In genomic region chr2:97664636-97664970, GRCh38 we compare ENCODE assay signal across 8 cellular contexts. TPM values are rescaled to one million over a fixed set of nuclear protein-coding genes. Genes with fewer than 3 reads are reported as not detected.
A peak's percentile ranks its signal among the peaks of the same experiment; 100 is the strongest.
DNase-seq lines count a peak whose midpoint lies in the region; ATAC-seq and TF ChIP-seq lines count a peak whose summit lies in the region.

No MANE protein-coding gene starts in this region.

- no peaks in the 10 kb centered on the region for H3K9me3 Mint-ChIP-seq in activated CD4-positive, alpha-beta memory T cell treated with anti-CD3 and anti-CD28 coated beads for 36 hours

- DNase-seq in A673 (ENCODE audit: low spot score) (peak; percentile 66), GM12865 (ENCODE audit: low read depth) (no peak), amygdala (lab: John Stamatoyannopoulos, UW) (no peak)
- DNase-seq in activated CD4-positive, alpha-beta memory T cell treated with anti-CD3 and anti-CD28 coated beads for 36 hours, result no peak

- peak overlapping the region; percentile 85 for H3K27ac ChIP-seq in A673 (ENCODE audit: low read depth, low read length, poor library complexity, severe bottlenecking)
- peak overlapping the region; percentile 71 for H3K27ac ChIP-seq in iPS-18a (ENCODE audit: low read length)
- peak overlapping the region; percentile 93 for H3K27ac ChIP-seq in stomach smooth muscle (ENCODE audit: low read length)

- H3K4me3 ChIP-seq in A673 (ENCODE audit: low read depth, low read length, poor library complexity, severe bottlenecking), result peak overlapping the region; percentile 78
- peak overlapping the region; percentile 85 for H3K4me3 ChIP-seq in GM12865 (ENCODE audit: low read depth, low read length)
- H3K4me3 ChIP-seq in iPS-18a (ENCODE audit: low read length), result peak overlapping the region; percentile 83
- peak overlapping the region; percentile 76 to 88 for H3K4me3 ChIP-seq in stomach smooth muscle (ENCODE audit: low read length in 2 of 2)

- H3K36me3 Mint-ChIP-seq in activated CD4-positive, alpha-beta memory T cell treated with anti-CD3 and anti-CD28 coated beads for 36 hours, result peaks cover 10% of the 10 kb centered on the region

- TSS peak; percentile 92 for BruUV-seq in A673 (replicated peaks; lab: Mats Ljungman, UMichigan)

- no peak for TF ChIP-seq CTCF in A673 (conservative IDR thresholded peaks at IDR 0.05; ENCODE audit: low read depth, low read length)
- TF ChIP-seq CTCF in GM12865 (IDR thresholded peaks at IDR 0.05; ENCODE audit: insufficient read depth, low read depth, low read length, missing control alignments), result no peak

- no peaks in the 10 kb centered on the region for H3K27me3 Mint-ChIP-seq in activated CD4-positive, alpha-beta memory T cell treated with anti-CD3 and anti-CD28 coated beads for 36 hours

- H3K36me3 ChIP-seq in A673 (ENCODE audit: insufficient read depth, low read length, poor library complexity, severe bottlenecking) (no peaks in the 10 kb centered on the region), iPS-18a (ENCODE audit: control insufficient read depth, low read depth, low read length) (peaks cover 3% of the 10 kb centered on the region), stomach smooth muscle (ENCODE audit: control insufficient read depth in 2 of 2, insufficient read depth in 2 of 2, low read length in 2 of 2) (peaks cover 0 to 2% of the 10 kb centered on the region in 2 donors)

- H3K9me3 ChIP-seq in A673 (ENCODE audit: low read depth, low read length, poor library complexity, severe bottlenecking), result no peaks in the 10 kb centered on the region
- no peaks in the 10 kb centered on the region for H3K9me3 ChIP-seq in iPS-18a (ENCODE audit: control insufficient read depth, low read depth, low read length)
- H3K9me3 ChIP-seq in stomach smooth muscle (ENCODE audit: control insufficient read depth in 2 of 2, low read length in 2 of 2), result no peaks in the 10 kb centered on the region

- H3K27ac Mint-ChIP-seq in activated CD4-positive, alpha-beta memory T cell treated with anti-CD3 and anti-CD28 coated beads for 36 hours, result peak overlapping the region; percentile 95

- ATAC-seq in GM21529 (IDR thresholded peaks at IDR 0.05; ENCODE audit: unreplicated experiment), result no peak
- no peak for ATAC-seq in GM19452 (IDR thresholded peaks at IDR 0.05; ENCODE audit: unreplicated experiment)

- intact Hi-C loops in A673 (cut with micrococcal nuclease; ENCODE audit: unreplicated experiment), result loop anchor here (2.0 kb wide), 1 partner anchor 32 kb away; no protein-coding TSS in a partner anchor
- intact Hi-C loops in activated CD4-positive, alpha-beta memory T cell treated with anti-CD3 and anti-CD28 coated beads for 36 hours (cut with micrococcal nuclease), result loop anchor here (1.0 to 5.0 kb wide), 9 partner anchors 9 to 793 kb away; partner anchors contain the start of genes TMEM131 and ZAP70

- peaks cover 27% of the 10 kb centered on the region for H3K4me1 Mint-ChIP-seq in activated CD4-positive, alpha-beta memory T cell treated with anti-CD3 and anti-CD28 coated beads for 36 hours (ENCODE audit: low read depth)

- CTCF ChIA-PET in A673 (lab: Charles Lee), result interaction anchor here (0.6 to 1.5 kb wide), 5 partner anchors 14 to 74 kb away, joined by 3 to 6 read pairs (median 3); partner anchors contain the start of gene COX5B
- CTCF ChIA-PET in activated CD4-positive, alpha-beta memory T cell treated with anti-CD3 and anti-CD28 coated beads for 36 hours (lab: Charles Lee), result interaction anchor here (0.9 to 8.1 kb wide), 16 partner anchors 9 to 84 kb away, joined by 3 to 114 read pairs (median 6); partner anchors contain the start of genes COX5B and ZAP70

- peak overlapping the region; percentile 95 for H3K9ac ChIP-seq in iPS-18a (ENCODE audit: low read length)
- H3K9ac ChIP-seq in stomach smooth muscle (ENCODE audit: low read length in 2 of 2), result peak overlapping the region; percentile 87 to 90

- H3K4me1 ChIP-seq in A673 (ENCODE audit: insufficient read depth, low read length, poor library complexity, severe bottlenecking) (peaks cover 10% of the 10 kb centered on the region), iPS-18a (ENCODE audit: control insufficient read depth, low read depth, low read length) (peaks cover 10% of the 10 kb centered on the region), stomach smooth muscle (ENCODE audit: control insufficient read depth, insufficient read depth, low read length) (peaks cover 32% of the 10 kb centered on the region)

- peak overlapping the region; percentile 91 for H3K4me3 Mint-ChIP-seq in activated CD4-positive, alpha-beta memory T cell treated with anti-CD3 and anti-CD28 coated beads for 36 hours

- POLR2A ChIA-PET in A673 (lab: Charles Lee; ENCODE audit: low non-redundant PET), result interaction anchor here (0.9 to 1.1 kb wide), 2 partner anchors 13 to 19 kb away, joined by 3 to 7 read pairs; partner anchors contain the start of gene COX5B
- POLR2A ChIA-PET in activated CD4-positive, alpha-beta memory T cell treated with anti-CD3 and anti-CD28 coated beads for 36 hours (lab: Charles Lee), result interaction anchor here (0.5 to 6.4 kb wide), 12 partner anchors 8 to 109 kb away, joined by 3 to 191 read pairs (median 4); partner anchors contain the start of genes ANKRD36B, COX5B and ZAP70

- H3K27me3 ChIP-seq in A673 (replicated peaks; ENCODE audit: insufficient read depth, low read depth, low read length, poor library complexity) (no peaks in the 10 kb centered on the region), iPS-18a (ENCODE audit: control insufficient read depth, insufficient read depth, low read length) (no peaks in the 10 kb centered on the region), stomach smooth muscle (ENCODE audit: control insufficient read depth in 1 of 2, insufficient read depth in 2 of 2, low read length in 2 of 2) (no peaks in the 10 kb centered on the region)

RNA-seq across cellular contexts. Expression of gene ACTR1B, which starts 0.8 kb away (rescaled TPM):
- 36.3 and 41.7 TPM in 2 replicates for total RNA-seq in A673 (2021)
- 100 to 1,000 TPM; 113 to 114 TPM for total RNA-seq in activated CD4-positive, alpha-beta memory T cell treated with anti-CD3 and anti-CD28 coated beads for 36 hours

RNA-seq across cellular contexts. Expression of gene C2orf92, which starts 4.9 kb away (rescaled TPM):
- 2.4 and 3.7 TPM in 2 replicates for total RNA-seq in A673 (2021)
- 1 to 10 TPM; 4.5 to 4.8 TPM for total RNA-seq in activated CD4-positive, alpha-beta memory T cell treated with anti-CD3 and anti-CD28 coated beads for 36 hours

RNA-seq across cellular contexts. Expression of gene COX5B, which starts 18.7 kb away (rescaled TPM):
- total RNA-seq in A673 (2021), result 205 and 219 TPM in 2 replicates
- 100 to 1,000 TPM; 215 to 217 TPM for total RNA-seq in activated CD4-positive, alpha-beta memory T cell treated with anti-CD3 and anti-CD28 coated beads for 36 hours

RNA-seq across cellular contexts. Expression of gene ZAP70, which starts 48.8 kb away (rescaled TPM):
- not detected in 2 replicates for total RNA-seq in A673 (2021)
- 100 to 1,000 TPM; 160 to 166 TPM for total RNA-seq in activated CD4-positive, alpha-beta memory T cell treated with anti-CD3 and anti-CD28 coated beads for 36 hours
